23 cellular contexts compared by ENCODE assay signal in the genomic region with DNA sequence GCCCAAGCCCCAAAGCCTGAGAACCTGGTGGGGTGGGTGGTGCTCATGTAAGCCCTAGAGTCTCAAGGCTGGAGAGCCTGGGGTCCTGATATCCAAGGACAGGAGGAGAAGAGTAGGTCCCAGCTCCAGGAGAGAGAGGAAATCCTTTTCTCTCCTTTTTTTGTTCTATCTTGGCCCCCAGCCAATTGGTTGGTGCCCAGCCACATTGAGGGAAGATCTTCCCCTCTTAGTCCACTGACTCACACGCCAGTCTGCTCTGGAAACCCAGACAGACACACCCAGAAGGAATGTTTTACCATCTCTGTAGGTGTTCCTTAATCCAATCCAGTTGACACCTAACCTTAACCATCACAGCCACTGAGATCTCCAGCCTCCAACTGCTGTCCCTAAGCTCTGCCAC. TPM values are rescaled to one million over a fixed set of nuclear protein-coding genes. Genes with fewer than 3 reads are reported as not detected.
DNase-seq lines count a peak whose midpoint lies in the region; ATAC-seq and TF ChIP-seq lines count a peak whose summit lies in the region.
"Had no signal": no experiment of that assay in that cellular context is flagged by ENCODE, and none has a peak within 500 bp of the region (broad histone marks: within the 10 kb centered on the region; RNA-seq: fewer than 3 reads in every experiment).

No MANE protein-coding gene starts in this region.

- no peak for TF ChIP-seq RAD21 in SK-N-SH (IDR thresholded peaks at IDR 0.05; ENCODE audit: low read length)

- H3K4me1 ChIP-seq in A673 (ENCODE audit: insufficient read depth, low read length, poor library complexity, severe bottlenecking): no peaks in the 10 kb centered on the region
- no peaks in the 10 kb centered on the region for H3K4me1 ChIP-seq in SK-N-SH (ENCODE audit: control insufficient read depth in 1 of 2, insufficient read depth in 2 of 2, low read depth in 1 of 2, low read length in 1 of 2)
- H3K4me1 ChIP-seq in neural progenitor cell: no peaks in the 10 kb centered on the region
- no peaks in the 10 kb centered on the region for H3K4me1 ChIP-seq in aorta (ENCODE audit: control insufficient read depth in 1 of 2, insufficient read depth in 2 of 2, low read length in 2 of 2)
- H3K4me1 ChIP-seq: left lung, Peyer's patch, testis had no signal

- H3K27me3 ChIP-seq in A673 (replicated peaks; ENCODE audit: insufficient read depth, low read depth, low read length, poor library complexity) (no peaks in the 10 kb centered on the region), SK-N-SH (ENCODE audit: insufficient read depth) (no peaks in the 10 kb centered on the region), neural progenitor cell (no peaks in the 10 kb centered on the region), aorta (ENCODE audit: control insufficient read depth in 1 of 2, insufficient read depth in 2 of 2, low read length in 1 of 2) (no peaks in the 10 kb centered on the region)
- H3K27me3 ChIP-seq: Peyer's patch, testis had no signal

- POLR2A ChIA-PET in A673 (lab: Charles Lee; ENCODE audit: low non-redundant PET): no interaction called here
- POLR2A ChIA-PET in SK-N-SH (lab: Yijun Ruan, JAX): no interaction called here

- no peak overlapping the region for H3K4me3 ChIP-seq in A673 (ENCODE audit: low read depth, low read length, poor library complexity, severe bottlenecking)
- H3K4me3 ChIP-seq in SK-N-SH (ENCODE audit: low read depth in 2 of 2, low read length in 1 of 2): no peak overlapping the region
- H3K4me3 ChIP-seq in fibroblast of the aortic adventitia (ENCODE audit: low read depth, low read length): no peak overlapping the region
- H3K4me3 ChIP-seq in neural progenitor cell: no peak overlapping the region
- no peak overlapping the region for H3K4me3 ChIP-seq in aorta (ENCODE audit: low read length in 2 of 2)
- H3K4me3 ChIP-seq: coronary artery, left lung, Peyer's patch, testis had no signal

- peaks cover 6% of the 10 kb centered on the region for H3K27me3 Mint-ChIP-seq in neural progenitor cell (ENCODE audit: insufficient read depth, low read depth)

- H3K27ac ChIP-seq in A673 (ENCODE audit: low read depth, low read length, poor library complexity, severe bottlenecking) (no peak overlapping the region), SK-N-SH (ENCODE audit: low read depth in 2 of 2, low read length in 1 of 2) (no peak overlapping the region), neural progenitor cell (no peak overlapping the region), aorta (ENCODE audit: low read depth in 1 of 2, low read length in 2 of 2) (no peak overlapping the region)
- H3K27ac ChIP-seq: coronary artery, HL-60, KMS-11, left lung, Peyer's patch, testis had no signal

- CTCF ChIA-PET in A673 (lab: Charles Lee) (no interaction called here), SK-N-SH (lab: Yijun Ruan, JAX) (interaction anchor here (0.8 to 1.2 kb wide), 3 partner anchors 8 to 100 kb away, joined by 3 to 5 read pairs (median 3); no protein-coding TSS in a partner anchor)

- H3K9me3 Mint-ChIP-seq in neural progenitor cell: no peaks in the 10 kb centered on the region
- H3K9me3 Mint-ChIP-seq: activated naive CD4-positive, alpha-beta T cell treated with anti-CD3 and anti-CD28 coated beads, Interleukin-2, amount 10 ng/mL, durations not matched to agents 7 days and 5 days; stimulated activated effector memory CD8-positive, alpha-beta T cell treated with anti-CD3 and anti-CD28 coated beads, Interleukin-12 subunit alpha, Interleukin-12 subunit beta, amount 100 ng/mL, for 72 hours had no signal

- H3K9me3 ChIP-seq in A673 (ENCODE audit: low read depth, low read length, poor library complexity, severe bottlenecking) (peaks cover 3% of the 10 kb centered on the region), SK-N-SH (no peaks in the 10 kb centered on the region), neural progenitor cell (ENCODE audit: low read depth) (no peaks in the 10 kb centered on the region), aorta (ENCODE audit: control insufficient read depth, low read length) (no peaks in the 10 kb centered on the region)
- H3K9me3 ChIP-seq: left lung, Peyer's patch, testis had no signal

- peaks cover 4% of the 10 kb centered on the region for H3K4me1 Mint-ChIP-seq in neural progenitor cell
- H3K4me1 Mint-ChIP-seq: CD4-positive, CD25-positive, alpha-beta regulatory T cell; H9; stimulated activated effector memory CD8-positive, alpha-beta T cell treated with anti-CD3 and anti-CD28 coated beads, Interleukin-12 subunit alpha, Interleukin-12 subunit beta, amount 100 ng/mL, for 72 hours had no signal

- H3K9me2 ChIP-seq in SK-N-SH: no peaks in the 10 kb centered on the region

- no peak overlapping the region for H3K4me2 ChIP-seq in SK-N-SH
- H3K4me2 ChIP-seq in neural progenitor cell: no peak overlapping the region
- H3K4me2 ChIP-seq: KMS-11 had no signal

- H3K27ac Mint-ChIP-seq in neural progenitor cell: no peak overlapping the region
- H3K27ac Mint-ChIP-seq: activated naive CD4-positive, alpha-beta T cell treated with anti-CD3 and anti-CD28 coated beads, Interleukin-2, amount 10 ng/mL, durations not matched to agents 7 days and 5 days; CD4-positive, CD25-positive, alpha-beta regulatory T cell; H9; stimulated activated effector memory CD8-positive, alpha-beta T cell treated with anti-CD3 and anti-CD28 coated beads, Interleukin-12 subunit alpha, Interleukin-12 subunit beta, amount 100 ng/mL, for 72 hours had no signal

- no peak overlapping the region for H3K9ac ChIP-seq in SK-N-SH
- H3K9ac ChIP-seq in neural progenitor cell: no peak overlapping the region
- H3K9ac ChIP-seq: KMS-11 had no signal

- H3K36me3 ChIP-seq in A673 (ENCODE audit: insufficient read depth, low read length, poor library complexity, severe bottlenecking): no peaks in the 10 kb centered on the region
- H3K36me3 ChIP-seq in SK-N-SH (replicated peaks in 1 of 2; ENCODE audit: control insufficient read depth in 1 of 2, insufficient read depth in 2 of 2, low read length in 1 of 2): no peaks in the 10 kb centered on the region
- H3K36me3 ChIP-seq in neural progenitor cell: no peaks in the 10 kb centered on the region
- no peaks in the 10 kb centered on the region for H3K36me3 ChIP-seq in aorta (ENCODE audit: control insufficient read depth in 1 of 2, insufficient read depth in 2 of 2, low read length in 1 of 2)
- H3K36me3 ChIP-seq: left lung, Peyer's patch had no signal

- TF ChIP-seq EP300 in SK-N-SH (IDR thresholded peaks at IDR 0.05; ENCODE audit: borderline replicate concordance in 1 of 2, low read depth in 1 of 2, low read length in 1 of 2): no peak

- DNase-seq in A673 (ENCODE audit: low spot score) (peak; percentile 44), HK-2 (ENCODE audit: unreplicated experiment) (peak; percentile 24), SK-N-SH (no peak), fibroblast of the aortic adventitia (ENCODE audit: low read depth) (peak; percentile 10), neural progenitor cell (ENCODE audit: low spot score) (no peak), aorta (no peak)
- DNase-seq: activated naive CD4-positive, alpha-beta T cell treated with anti-CD3 and anti-CD28 coated beads, Interleukin-2, amount 10 ng/mL, durations not matched to agents 7 days and 5 days; activated T-cell treated with anti-CD3 and anti-CD28 coated beads for 4 hours; CD4-positive, CD25-positive, alpha-beta regulatory T cell; DMS79 treated with DMSO at 0.1 percent for 48 hours; H9; left lung; NCI-H1105 treated with DMSO at 0.1 percent for 48 hours; NCI-H774; Peyer's patch; retina; testis had no signal

- H3F3A ChIP-seq in SK-N-SH (replicated peaks; ENCODE audit: insufficient read depth) (no peaks in the 10 kb centered on the region), neural progenitor cell (ENCODE audit: low read depth) (no peaks in the 10 kb centered on the region)

- H3K4me3 Mint-ChIP-seq in neural progenitor cell: no peak overlapping the region
- H3K4me3 Mint-ChIP-seq: activated naive CD4-positive, alpha-beta T cell treated with anti-CD3 and anti-CD28 coated beads, Interleukin-2, amount 10 ng/mL, durations not matched to agents 7 days and 5 days; CD4-positive, CD25-positive, alpha-beta regulatory T cell; H9; stimulated activated effector memory CD8-positive, alpha-beta T cell treated with anti-CD3 and anti-CD28 coated beads, Interleukin-12 subunit alpha, Interleukin-12 subunit beta, amount 100 ng/mL, for 72 hours had no signal

- no peak for TF ChIP-seq CTCF in A673 (conservative IDR thresholded peaks at IDR 0.05; ENCODE audit: low read depth, low read length)
- no peak for TF ChIP-seq CTCF in SK-N-SH (IDR thresholded peaks at IDR 0.05)
- no peak for TF ChIP-seq CTCF in fibroblast of the aortic adventitia (IDR thresholded peaks at IDR 0.05; ENCODE audit: insufficient read depth, low read length)
- no peak for TF ChIP-seq CTCF in neural progenitor cell (IDR thresholded peaks at IDR 0.05)

- no peaks in the 10 kb centered on the region for H4K20me1 ChIP-seq in SK-N-SH (ENCODE audit: insufficient read depth)
- no peaks in the 10 kb centered on the region for H4K20me1 ChIP-seq in neural progenitor cell (ENCODE audit: low read depth)

- no TSS peak for BruUV-seq in A673 (replicated peaks; lab: Mats Ljungman, UMichigan)

- intact Hi-C loops in A673 (cut with micrococcal nuclease; ENCODE audit: unreplicated experiment): no loop called here
- intact Hi-C loops in aorta (cut with DNase I): no loop called here

- H3K79me2 ChIP-seq in SK-N-SH (ENCODE audit: insufficient read depth): no peaks in the 10 kb centered on the region
- H3K79me2 ChIP-seq in neural progenitor cell (ENCODE audit: low read depth): no peaks in the 10 kb centered on the region

- ATAC-seq in HG03159 (IDR thresholded peaks at IDR 0.05; ENCODE audit: unreplicated experiment) (no peak), HG02798 (IDR thresholded peaks at IDR 0.05; ENCODE audit: poor library complexity, unreplicated experiment) (no peak), aorta (ENCODE audit: low FRiP score) (no peak)
- ATAC-seq: left lung; stimulated activated effector memory CD8-positive, alpha-beta T cell treated with anti-CD3 and anti-CD28 coated beads, Interleukin-12 subunit alpha, Interleukin-12 subunit beta, amount 100 ng/mL, for 72 hours had no signal

- WGBS in SK-N-SH (ENCODE audit: low lambda C conversion rate): 40% methylated on average over 1 of the region's 1 CpG
- WGBS in aorta, 2 donors: 71 to 72% methylated on average over 1 of the region's 1 CpG

- H2AFZ ChIP-seq in SK-N-SH (ENCODE audit: low read depth) (no peak overlapping the region), neural progenitor cell (replicated peaks) (no peak overlapping the region)

- no peaks in the 10 kb centered on the region for H3K36me3 Mint-ChIP-seq in neural progenitor cell
- H3K36me3 Mint-ChIP-seq: activated naive CD4-positive, alpha-beta T cell treated with anti-CD3 and anti-CD28 coated beads, Interleukin-2, amount 10 ng/mL, durations not matched to agents 7 days and 5 days; CD4-positive, CD25-positive, alpha-beta regulatory T cell; stimulated activated effector memory CD8-positive, alpha-beta T cell treated with anti-CD3 and anti-CD28 coated beads, Interleukin-12 subunit alpha, Interleukin-12 subunit beta, amount 100 ng/mL, for 72 hours had no signal

RNA-seq across cellular contexts. Expression of gene LIN9, which starts 16.2 kb away (rescaled TPM):
- 20.2 and 20.7 TPM in 2 replicates for total RNA-seq in A673 (2021)
- 1.7 and 2.5 TPM in 2 replicates for polyA plus RNA-seq in SK-N-SH (2012; rRNA removed)
- polyA plus RNA-seq in SK-N-SH (2012; cell fraction: cytosol; rRNA removed): 2.6 and 2.9 TPM in 2 replicates
- 1.5 and 2.3 TPM in 2 replicates for polyA plus RNA-seq in SK-N-SH (2012; cell fraction: nucleus; rRNA removed)
- 2.6 and 11.4 TPM in 2 replicates for total RNA-seq in fibroblast of the aortic adventitia (ENCODE audit: low replicate concordance)
- total RNA-seq in neural progenitor cell (ENCODE audit: low replicate concordance): 20.8 and 34.4 TPM in 2 replicates
- total RNA-seq in aorta: 1 to 10 TPM; 1.8 to 2.7 TPM
- polyA plus RNA-seq in aorta: 1 to 10 TPM; 1.7 to 4.1 TPM

Comparison
In these comparisons a context has a peak if more than half of its experiments do, and no peak if none do; other contexts are left out.
1. DNase-seq: peak in A673 (single experiment), HK-2 (single experiment) and fibroblast of the aortic adventitia (single experiment); none in SK-N-SH (single experiment), neural progenitor cell (single experiment) and aorta (0 of 2).